ENCODE assay signal across 26 cellular contexts in the genomic region with DNA sequence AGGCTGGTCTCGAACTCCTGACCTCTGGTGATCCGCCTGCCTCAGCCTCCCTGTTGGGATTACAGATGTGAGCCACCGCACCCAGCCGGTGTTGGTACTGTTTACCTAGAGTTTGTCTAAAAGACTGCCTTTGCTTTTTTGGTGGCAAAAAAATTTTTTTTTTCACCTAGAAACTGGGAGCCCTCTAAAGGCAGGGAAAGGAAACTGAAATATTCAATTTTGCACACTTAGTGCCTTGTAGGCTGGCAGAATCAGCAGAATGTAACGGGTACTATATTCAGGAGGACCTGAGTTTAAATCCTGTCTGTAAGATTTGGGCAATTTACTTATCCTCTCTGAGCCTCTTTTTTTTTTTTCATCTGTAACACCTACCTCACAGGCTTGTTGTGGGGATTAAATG.
"Had no signal": no experiment of that assay in that cellular context is flagged by ENCODE, and none has a peak within 500 bp of the region (broad histone marks: within the 10 kb centered on the region; RNA-seq: fewer than 3 reads in every experiment).

No MANE protein-coding gene starts in this region.

- H3K9me3 ChIP-seq: adrenal gland, ascending aorta, esophagus squamous epithelium, heart left ventricle, testis, vagina had no signal

- H3K4me3 Mint-ChIP-seq: activated CD8-positive, alpha-beta T cell treated with anti-CD3 and anti-CD28 coated beads, Interleukin-2, amount 10 ng/mL, durations not matched to agents 7 days and 5 days; activated T-helper 1 cell treated with anti-CD3 and anti-CD28 coated beads, Interleukin-12 subunit alpha, Interleukin-12 subunit beta, Interleukin-2, Interleukin-4 antibody, amounts not matched to agents 30 ng/mL and 10 ng/mL and 1 ng/mL, durations not matched to agents 14 hours and 24 hours and 36 hours; central memory CD8-positive, alpha-beta T cell; natural killer cell; stimulated activated naive B cell treated with anti-CD40 and anti-IgM and Interleukin-4, amounts not matched to agents 10 μg/mL and 1 μg/mL and 100 μg/mL, for 72 hours had no signal

- H3K27me3 Mint-ChIP-seq: central memory CD8-positive, alpha-beta T cell; progenitor cell of endocrine pancreas; stimulated activated naive B cell treated with anti-CD40 and anti-IgM and Interleukin-4, amounts not matched to agents 10 μg/mL and 1 μg/mL and 100 μg/mL, for 72 hours had no signal

- H3K9me3 Mint-ChIP-seq: activated T-helper 1 cell treated with anti-CD3 and anti-CD28 coated beads, Interleukin-12 subunit alpha, Interleukin-12 subunit beta, Interleukin-2, Interleukin-4 antibody, amounts not matched to agents 30 ng/mL and 10 ng/mL and 1 ng/mL, durations not matched to agents 14 hours and 24 hours and 36 hours; central memory CD8-positive, alpha-beta T cell; natural killer cell; stimulated activated naive B cell treated with anti-CD40 and anti-IgM and Interleukin-4, amounts not matched to agents 10 μg/mL and 1 μg/mL and 100 μg/mL, for 72 hours had no signal

- H3K4me1 Mint-ChIP-seq: stimulated activated naive B cell treated with anti-CD40 and anti-IgM and Interleukin-4, amounts not matched to agents 10 μg/mL and 1 μg/mL and 100 μg/mL, for 72 hours had no signal

- H3K27ac Mint-ChIP-seq: activated CD8-positive, alpha-beta T cell treated with anti-CD3 and anti-CD28 coated beads, Interleukin-2, amount 10 ng/mL, durations not matched to agents 7 days and 5 days; activated T-helper 1 cell treated with anti-CD3 and anti-CD28 coated beads, Interleukin-12 subunit alpha, Interleukin-12 subunit beta, Interleukin-2, Interleukin-4 antibody, amounts not matched to agents 30 ng/mL and 10 ng/mL and 1 ng/mL, durations not matched to agents 14 hours and 24 hours and 36 hours; natural killer cell; progenitor cell of endocrine pancreas; stimulated activated naive B cell treated with anti-CD40 and anti-IgM and Interleukin-4, amounts not matched to agents 10 μg/mL and 1 μg/mL and 100 μg/mL, for 72 hours had no signal

- H3K27me3 ChIP-seq: adrenal gland, ascending aorta, brain microvascular endothelial cell, esophagus squamous epithelium, heart left ventricle, testis, vagina had no signal

- DNase-seq: activated CD4-positive, alpha-beta T cell treated with anti-CD3 and anti-CD28 coated beads, Interleukin-2, amount 50 U/mL, for 1 hour; activated CD4-positive, CD25-positive, alpha-beta regulatory T cell treated with anti-CD3 and anti-CD28 coated beads, Interleukin-2, amount 50 U/mL, for 72 hours; activated CD8-positive, alpha-beta T cell treated with anti-CD3 and anti-CD28 coated beads, Interleukin-2, amount 10 ng/mL, durations not matched to agents 7 days and 5 days; activated gamma-delta T cell; activated naive CD4-positive, alpha-beta T cell treated with anti-CD3 and anti-CD28 coated beads, Interleukin-2, amount 50 U/mL, for 16 hours; adrenal gland; brain microvascular endothelial cell; esophagus squamous epithelium; heart left ventricle; islet precursor cell; left cardiac atrium; midbrain; natural killer cell; retina; stimulated activated CD4-positive, alpha-beta T cell treated with anti-CD3 and anti-CD28 coated beads, Interleukin-2, amount 100 ng/mL, for 48 hours; stimulated activated CD8-positive, alpha-beta memory T cell treated with anti-CD3 and anti-CD28 coated beads, Interleukin-4, amount 100 ng/mL, for 48 hours; stimulated activated naive B cell treated with anti-CD40 and anti-IgM and Interleukin-4, amounts not matched to agents 10 μg/mL and 1 μg/mL and 100 μg/mL, for 72 hours; testis; trophoblast cell; WERI-Rb-1 had no signal

- H3K4me1 ChIP-seq: adrenal gland, ascending aorta, esophagus squamous epithelium, heart left ventricle, testis, vagina had no signal

- H3K27ac ChIP-seq: adrenal gland, ascending aorta, brain microvascular endothelial cell, coronary artery, esophagus squamous epithelium, heart left ventricle, testis, vagina, WERI-Rb-1 had no signal

- ATAC-seq: activated CD8-positive, alpha-beta T cell treated with anti-CD3 and anti-CD28 coated beads, Interleukin-2, amount 10 ng/mL, durations not matched to agents 7 days and 5 days; heart left ventricle; left cardiac atrium; stimulated activated naive B cell treated with anti-CD40 and anti-IgM and Interleukin-4, amounts not matched to agents 10 μg/mL and 1 μg/mL and 100 μg/mL, for 72 hours had no signal

- H3K4me3 ChIP-seq: adrenal gland, ascending aorta, coronary artery, esophagus squamous epithelium, heart left ventricle, testis, vagina had no signal
